ENCODE assay signal across 16 cellular contexts in genomic region chr11:93686812-93687211, GRCh38. TPM values are rescaled to one million over a fixed set of nuclear protein-coding genes. Genes with fewer than 3 reads are reported as not detected.
DNase-seq lines count a peak whose midpoint lies in the region; ATAC-seq and TF ChIP-seq lines count a peak whose summit lies in the region.
"Had no signal": no experiment of that assay in that cellular context is flagged by ENCODE, and none has a peak within 500 bp of the region (broad histone marks: within the 10 kb centered on the region; RNA-seq: fewer than 3 reads in every experiment).

No MANE protein-coding gene starts in this region.

- peak overlapping the region; percentile 16 for H3K27ac Mint-ChIP-seq in activated CD4-positive, alpha-beta T cell treated with anti-CD3 and anti-CD28 coated beads, Interleukin-2, amount 10 ng/mL, durations not matched to agents 24 days and 14 days
- peak overlapping the region; percentile 59 for H3K27ac Mint-ChIP-seq in stimulated activated effector memory CD8-positive, alpha-beta T cell treated with anti-CD3 and anti-CD28 coated beads, Interleukin-12 subunit alpha, Interleukin-12 subunit beta, amount 100 ng/mL, for 72 hours

- no peak overlapping the region for H3K4me3 ChIP-seq in astrocyte of the cerebellum (ENCODE audit: low read depth, low read length)
- H3K4me3 ChIP-seq: breast epithelium had no signal

- peak; percentile 23 to 66 for ATAC-seq in left cardiac atrium
- no peak for ATAC-seq in stimulated activated effector memory CD8-positive, alpha-beta T cell treated with anti-CD3 and anti-CD28 coated beads, Interleukin-12 subunit alpha, Interleukin-12 subunit beta, amount 100 ng/mL, for 72 hours
- ATAC-seq: effector memory CD8-positive, alpha-beta T cell had no signal

- H3K36me3 Mint-ChIP-seq in activated CD4-positive, alpha-beta T cell treated with anti-CD3 and anti-CD28 coated beads, Interleukin-2, amount 10 ng/mL, durations not matched to agents 24 days and 14 days (ENCODE audit: low read depth), result peaks cover 72% of the 10 kb centered on the region
- H3K36me3 Mint-ChIP-seq in stimulated activated effector memory CD8-positive, alpha-beta T cell treated with anti-CD3 and anti-CD28 coated beads, Interleukin-12 subunit alpha, Interleukin-12 subunit beta, amount 100 ng/mL, for 72 hours, result peaks cover 93% of the 10 kb centered on the region

- in situ Hi-C loops in astrocyte of the cerebellum (cut with HindIII; ENCODE audit: low sequenced_read_pairs), result no loop called here

- H3K9me3 Mint-ChIP-seq in activated CD4-positive, alpha-beta T cell treated with anti-CD3 and anti-CD28 coated beads, Interleukin-2, amount 10 ng/mL, durations not matched to agents 24 days and 14 days, result no peaks in the 10 kb centered on the region
- no peaks in the 10 kb centered on the region for H3K9me3 Mint-ChIP-seq in stimulated activated effector memory CD8-positive, alpha-beta T cell treated with anti-CD3 and anti-CD28 coated beads, Interleukin-12 subunit alpha, Interleukin-12 subunit beta, amount 100 ng/mL, for 72 hours
- H3K9me3 Mint-ChIP-seq: effector memory CD8-positive, alpha-beta T cell had no signal

- intact Hi-C loops in activated CD4-positive, alpha-beta T cell treated with anti-CD3 and anti-CD28 coated beads, Interleukin-2, amount 10 ng/mL, durations not matched to agents 24 days and 14 days (cut with micrococcal nuclease), result no loop called here
- intact Hi-C loops in left cardiac atrium (cut with DNase I), result no loop called here

- H3K27me3 Mint-ChIP-seq in activated CD4-positive, alpha-beta T cell treated with anti-CD3 and anti-CD28 coated beads, Interleukin-2, amount 10 ng/mL, durations not matched to agents 24 days and 14 days, result no peaks in the 10 kb centered on the region
- H3K27me3 Mint-ChIP-seq: effector memory CD8-positive, alpha-beta T cell had no signal

- DNase-seq in activated CD4-positive, alpha-beta T cell treated with anti-CD3 and anti-CD28 coated beads, Interleukin-2, amount 10 ng/mL, durations not matched to agents 24 days and 14 days, result no peak
- DNase-seq in activated CD4-positive, alpha-beta T cell treated with anti-CD3 and anti-CD28 coated beads, Interleukin-2, amount 50 U/mL, for 4 hours, result no peak
- DNase-seq in astrocyte of the cerebellum (ENCODE audit: low read depth) (peak; percentile 8), left cardiac atrium (no peak), Ammon's horn (ENCODE audit: low spot score) (no peak), hypothalamus (lab: John Stamatoyannopoulos, UW) (no peak), NCI-H2171 (lab: John Stamatoyannopoulos, UW) (no peak)
- DNase-seq in stimulated activated effector memory CD8-positive, alpha-beta T cell treated with anti-CD3 and anti-CD28 coated beads, Interleukin-12 subunit alpha, Interleukin-12 subunit beta, amount 100 ng/mL, for 72 hours (ENCODE audit: low spot score in 2 of 2), result no peak
- DNase-seq: 8988T; activated effector memory CD4-positive, alpha-beta T cell treated with anti-CD3 and anti-CD28 coated beads, Interleukin-2, amount 50 U/mL, for 16 hours; effector memory CD8-positive, alpha-beta T cell; H7; NCI-H2107; NCI-H82; stimulated activated CD4-positive, alpha-beta T cell treated with anti-CD3 and anti-CD28 coated beads, Interleukin-4, amount 100 ng/mL, for 4 hours had no signal

- no peak for TF ChIP-seq CTCF in astrocyte of the cerebellum (IDR thresholded peaks at IDR 0.05; ENCODE audit: low read depth, low read length, missing control alignments)

- H3K4me1 Mint-ChIP-seq in activated CD4-positive, alpha-beta T cell treated with anti-CD3 and anti-CD28 coated beads, Interleukin-2, amount 10 ng/mL, durations not matched to agents 24 days and 14 days, result peaks cover 24% of the 10 kb centered on the region
- peaks cover 19% of the 10 kb centered on the region for H3K4me1 Mint-ChIP-seq in stimulated activated effector memory CD8-positive, alpha-beta T cell treated with anti-CD3 and anti-CD28 coated beads, Interleukin-12 subunit alpha, Interleukin-12 subunit beta, amount 100 ng/mL, for 72 hours

- no peak overlapping the region for H3K4me3 Mint-ChIP-seq in activated CD4-positive, alpha-beta T cell treated with anti-CD3 and anti-CD28 coated beads, Interleukin-2, amount 10 ng/mL, durations not matched to agents 24 days and 14 days
- H3K4me3 Mint-ChIP-seq in stimulated activated effector memory CD8-positive, alpha-beta T cell treated with anti-CD3 and anti-CD28 coated beads, Interleukin-12 subunit alpha, Interleukin-12 subunit beta, amount 100 ng/mL, for 72 hours, result no peak overlapping the region
- H3K4me3 Mint-ChIP-seq: effector memory CD8-positive, alpha-beta T cell had no signal

RNA-seq across cellular contexts. Expression of gene CEP295, which starts 25.3 kb away (rescaled TPM):
- total RNA-seq in activated CD4-positive, alpha-beta T cell treated with anti-CD3 and anti-CD28 coated beads, Interleukin-2, amount 10 ng/mL, durations not matched to agents 24 days and 14 days, result 30.3 and 32.2 TPM in 2 replicates
- 1 to 10 TPM; 5.9 to 6.4 TPM for total RNA-seq in left cardiac atrium

RNA-seq across cellular contexts. Expression of gene TAF1D, which starts 54.5 kb away (rescaled TPM):
- 328 and 342 TPM in 2 replicates for total RNA-seq in activated CD4-positive, alpha-beta T cell treated with anti-CD3 and anti-CD28 coated beads, Interleukin-2, amount 10 ng/mL, durations not matched to agents 24 days and 14 days
- total RNA-seq in left cardiac atrium, result 10 to 100 TPM; 29.6 to 53.2 TPM

RNA-seq across cellular contexts. Expression of gene C11orf54, which starts 54.7 kb away (rescaled TPM):
- 21.6 and 22.2 TPM in 2 replicates for total RNA-seq in activated CD4-positive, alpha-beta T cell treated with anti-CD3 and anti-CD28 coated beads, Interleukin-2, amount 10 ng/mL, durations not matched to agents 24 days and 14 days
- 10 to 100 TPM; 27.2 to 28.4 TPM for total RNA-seq in left cardiac atrium
